In the genomic region with DNA sequence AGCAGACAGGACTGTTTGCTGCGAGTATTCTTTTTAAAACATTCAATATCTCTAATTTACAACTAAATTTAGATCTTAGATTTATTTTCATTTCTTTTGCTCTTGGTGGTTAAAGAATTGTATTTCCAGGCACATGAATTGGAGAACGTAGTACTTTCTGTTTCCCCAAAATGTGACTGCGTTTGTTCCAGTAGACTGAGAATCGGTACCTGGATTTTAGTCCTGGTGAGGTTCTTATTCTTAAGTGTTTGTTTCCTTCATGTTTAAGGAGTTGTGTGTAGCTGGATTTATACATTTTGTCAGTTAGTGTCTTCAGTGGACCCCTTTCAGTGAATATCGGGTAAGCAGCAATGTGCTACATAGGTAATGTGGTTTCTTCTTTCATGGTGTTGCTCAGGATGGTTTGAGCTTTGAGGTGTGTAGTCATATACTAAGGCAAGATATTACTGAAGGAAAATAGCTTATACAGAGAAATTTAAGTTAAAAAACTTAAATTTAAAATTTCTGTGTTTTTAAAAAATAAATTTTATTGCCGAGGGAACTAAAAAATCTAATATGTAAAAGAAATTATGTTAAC, we compare ENCODE assay signal across 8 cellular contexts. TPM values are rescaled to one million over a fixed set of nuclear protein-coding genes. Genes with fewer than 3 reads are reported as not detected.
DNase-seq lines count a peak whose midpoint lies in the region; ATAC-seq and TF ChIP-seq lines count a peak whose summit lies in the region.

No MANE protein-coding gene starts in this region.

- peaks cover 26% of the 10 kb centered on the region for H3K4me1 ChIP-seq in body of pancreas

- intact Hi-C loops in body of pancreas (cut with DNase I), result no loop called here

- H3K36me3 Mint-ChIP-seq in IgD-negative memory B cell (peaks cover 2% of the 10 kb centered on the region), mesothelial cell of epicardium (no peaks in the 10 kb centered on the region)

- H3K4me3 Mint-ChIP-seq in IgD-negative memory B cell (peak overlapping the region; percentile 90 to 99 (median 94)), mesothelial cell of epicardium (peak overlapping the region; percentile 93)

- H3K27me3 Mint-ChIP-seq in IgD-negative memory B cell (no peaks in the 10 kb centered on the region), mesothelial cell of epicardium (ENCODE audit: low read depth) (no peaks in the 10 kb centered on the region)

- DNase-seq in AG04449 (ENCODE audit: low read depth, low spot score) (no peak), body of pancreas (no peak), mesothelial cell of epicardium (ENCODE audit: low spot score in 2 of 2, unreplicated experiment in 2 of 2) (no peak), nucleus accumbens (lab: John Stamatoyannopoulos, UW) (no peak), COLO668 (lab: John Stamatoyannopoulos, UW; ENCODE audit: unreplicated experiment) (no peak)

- peak overlapping the region; percentile 93 to 98 (median 94) for H3K27ac Mint-ChIP-seq in IgD-negative memory B cell
- peak overlapping the region; percentile 81 for H3K27ac Mint-ChIP-seq in mesothelial cell of epicardium

- no peaks in the 10 kb centered on the region for H3K36me3 ChIP-seq in body of pancreas (replicated peaks in 1 of 2; ENCODE audit: insufficient read depth in 1 of 2, low read depth in 2 of 2)

- CTCF ChIA-PET in AG04449 (lab: Yijun Ruan, JAX), result no interaction called here

- ATAC-seq in body of pancreas (no peak), GM19463 (IDR thresholded peaks at IDR 0.05; ENCODE audit: unreplicated experiment) (no peak), GM19023 (IDR thresholded peaks at IDR 0.05; ENCODE audit: unreplicated experiment) (no peak)

- no peaks in the 10 kb centered on the region for H3K27me3 ChIP-seq in body of pancreas

- TF ChIP-seq POLR2A in body of pancreas (IDR thresholded peaks at IDR 0.05), result no peak

- no peaks in the 10 kb centered on the region for H3K9me3 ChIP-seq in body of pancreas

- no peak for TF ChIP-seq CTCF in AG04449 (IDR thresholded peaks at IDR 0.05; ENCODE audit: insufficient read depth, low read length, missing control alignments)
- no peak for TF ChIP-seq CTCF in body of pancreas (IDR thresholded peaks at IDR 0.05)
- TF ChIP-seq CTCF in mesothelial cell of epicardium (IDR thresholded peaks at IDR 0.05; ENCODE audit: unreplicated experiment), result no peak

- POLR2A ChIA-PET in AG04449 (lab: Yijun Ruan, JAX), result no interaction called here

- H3K4me1 Mint-ChIP-seq in IgD-negative memory B cell, result peaks cover 30 to 57% (median 50%) of the 10 kb centered on the region in 3 donors
- H3K4me1 Mint-ChIP-seq in mesothelial cell of epicardium, result peaks cover 51% of the 10 kb centered on the region

- 35 to 46% methylated on average over 6 of the region's 6 CpGs for WGBS in body of pancreas, 2 donors

- no peaks in the 10 kb centered on the region for H3K9me3 Mint-ChIP-seq in IgD-negative memory B cell
- no peaks in the 10 kb centered on the region for H3K9me3 Mint-ChIP-seq in mesothelial cell of epicardium

- peak overlapping the region; percentile 78 for H3K4me3 ChIP-seq in AG04449 (ENCODE audit: low read depth, low read length)
- H3K4me3 ChIP-seq in body of pancreas, result no peak overlapping the region

- H3K27ac ChIP-seq in body of pancreas, result peak overlapping the region in 3 of 4 donors; percentile 87 to 99 (median 97)

RNA-seq across cellular contexts. Expression of a gene that starts 6.8 kb away (rescaled TPM):
- polyA plus RNA-seq in IgD-negative memory B cell, result 34.6 TPM
- total RNA-seq in body of pancreas (10 to 100 TPM; 14.2 to 25.2 TPM), mesothelial cell of epicardium (34.3 to 39.9 TPM (median 36.5 TPM) in 3 replicates)

RNA-seq across cellular contexts. Expression of a gene that starts 7.0 kb away (rescaled TPM):
- 0.48 TPM for polyA plus RNA-seq in IgD-negative memory B cell
- total RNA-seq in body of pancreas, result 1 to 10 TPM in 1 of 2 donors, under 1 TPM in 1; 0.66 to 9.1 TPM
- 8.9 to 12.8 TPM (median 9.3 TPM) in 3 replicates for total RNA-seq in mesothelial cell of epicardium
